In genomic region chr2:239234151-239234825, GRCh38 we compare ENCODE assay signal across 16 cellular contexts.
DNase-seq lines count a peak whose midpoint lies in the region; ATAC-seq and TF ChIP-seq lines count a peak whose summit lies in the region.
"Had no signal": no experiment of that assay in that cellular context is flagged by ENCODE, and none has a peak within 500 bp of the region (broad histone marks: within the 10 kb centered on the region; RNA-seq: fewer than 3 reads in every experiment).

No MANE protein-coding gene starts in this region.

- no peak for DNase-seq in CD4-positive, CD25-positive, alpha-beta regulatory T cell
- DNase-seq in GM13977 (ENCODE audit: low spot score) = peak; percentile 50
- DNase-seq in psoas muscle = no peak
- DNase-seq: colonic mucosa; DMS153; NCI-H1092; NCI-H82; retina; stimulated activated CD4-positive, alpha-beta T cell treated with anti-CD3 and anti-CD28 coated beads, Interleukin-1b, Interleukin-23, amount 100 ng/mL, for 48 hours had no signal

- H3K9me3 Mint-ChIP-seq in CD4-positive, CD25-positive, alpha-beta regulatory T cell = no peaks in the 10 kb centered on the region
- no peaks in the 10 kb centered on the region for H3K9me3 Mint-ChIP-seq in brain
- H3K9me3 Mint-ChIP-seq: IgD-negative memory B cell had no signal

- H3K36me3 ChIP-seq in CD4-positive, CD25-positive, alpha-beta regulatory T cell (ENCODE audit: control insufficient read depth, insufficient read depth, low read length) = peaks cover 29% of the 10 kb centered on the region
- H3K36me3 ChIP-seq in psoas muscle (ENCODE audit: insufficient read depth in 1 of 2, low read depth in 1 of 2) = peaks cover 0 to 11% of the 10 kb centered on the region in 2 donors
- H3K36me3 ChIP-seq: colonic mucosa, thoracic aorta had no signal

- intact Hi-C loops in psoas muscle (cut with DNase I) = no loop called here

- TF ChIP-seq CTCF in GM13977 (IDR thresholded peaks at IDR 0.05; ENCODE audit: extremely low read depth, insufficient read depth, missing control alignments) (no peak), brain (conservative IDR thresholded peaks at IDR 0.05) (no peak), psoas muscle (IDR thresholded peaks at IDR 0.05) (no peak)

- peaks cover 29% of the 10 kb centered on the region for H3K4me1 ChIP-seq in CD4-positive, CD25-positive, alpha-beta regulatory T cell (ENCODE audit: control insufficient read depth, insufficient read depth, low read length, poor library complexity, severe bottlenecking)
- peaks cover 83% of the 10 kb centered on the region for H3K4me1 ChIP-seq in psoas muscle
- H3K4me1 ChIP-seq: colonic mucosa had no signal

- H3K27me3 ChIP-seq in CD4-positive, CD25-positive, alpha-beta regulatory T cell (ENCODE audit: control insufficient read depth, insufficient read depth, low read length) = no peaks in the 10 kb centered on the region
- no peaks in the 10 kb centered on the region for H3K27me3 ChIP-seq in psoas muscle (ENCODE audit: insufficient read depth in 3 of 3, low read length in 2 of 3)
- H3K27me3 ChIP-seq: colonic mucosa had no signal

- H3K36me3 Mint-ChIP-seq in CD4-positive, CD25-positive, alpha-beta regulatory T cell = peaks cover 15% of the 10 kb centered on the region
- peaks cover 10% of the 10 kb centered on the region for H3K36me3 Mint-ChIP-seq in brain
- H3K36me3 Mint-ChIP-seq: IgD-negative memory B cell had no signal

- no peak for ATAC-seq in CD4-positive, CD25-positive, alpha-beta regulatory T cell (ENCODE audit: low read depth in 2 of 2)
- ATAC-seq in psoas muscle (peak in 3 of 4 donors; percentile 44 to 54 (median 44)), GM18858 (IDR thresholded peaks at IDR 0.05; ENCODE audit: unreplicated experiment) (no peak), GM21717 (IDR thresholded peaks at IDR 0.05; ENCODE audit: unreplicated experiment) (no peak), GM21528 (IDR thresholded peaks at IDR 0.05; ENCODE audit: low FRiP score, unreplicated experiment) (no peak)

- in situ Hi-C loops in GM13977 (cut with MboI; ENCODE audit: low pct_unique_long_range_greater_than_20kb, low sequenced_read_pairs, unreplicated experiment) = no loop called here

- H3K27ac ChIP-seq in CD4-positive, CD25-positive, alpha-beta regulatory T cell (ENCODE audit: insufficient read depth, low read length, poor library complexity, severe bottlenecking) = no peak overlapping the region
- peak overlapping the region; percentile 72 for H3K27ac ChIP-seq in psoas muscle
- H3K27ac ChIP-seq: colonic mucosa, thoracic aorta had no signal

- H3K27ac Mint-ChIP-seq in CD4-positive, CD25-positive, alpha-beta regulatory T cell = peak overlapping the region; percentile 14 to 75 (median 62)
- H3K27ac Mint-ChIP-seq in brain = peak overlapping the region in 3 of 5 experiments; percentile 42 to 62 (median 57)
- H3K27ac Mint-ChIP-seq: B cell, IgD-negative memory B cell had no signal

- peaks cover 8 to 72% (median 50%) of the 10 kb centered on the region in 4 donors for H3K4me1 Mint-ChIP-seq in CD4-positive, CD25-positive, alpha-beta regulatory T cell
- peaks cover 79% of the 10 kb centered on the region for H3K4me1 Mint-ChIP-seq in brain

- WGBS in psoas muscle, 3 donors = 75 to 81% (median 81%) methylated on average over 16 of the region's 16 CpGs

- no peaks in the 10 kb centered on the region for H3K9me3 ChIP-seq in CD4-positive, CD25-positive, alpha-beta regulatory T cell (ENCODE audit: control insufficient read depth in 2 of 2, low read length in 2 of 2)
- no peaks in the 10 kb centered on the region for H3K9me3 ChIP-seq in psoas muscle
- H3K9me3 ChIP-seq: colonic mucosa, thoracic aorta had no signal

- no peak overlapping the region for H3K4me3 ChIP-seq in CD4-positive, CD25-positive, alpha-beta regulatory T cell (ENCODE audit: low read depth, low read length)
- H3K4me3 ChIP-seq in psoas muscle = no peak overlapping the region
- H3K4me3 ChIP-seq: colonic mucosa, thoracic aorta had no signal

- peak overlapping the region in 1 of 4 donors; percentile 11 for H3K4me3 Mint-ChIP-seq in CD4-positive, CD25-positive, alpha-beta regulatory T cell
- no peak overlapping the region for H3K4me3 Mint-ChIP-seq in brain
- H3K4me3 Mint-ChIP-seq: B cell, IgD-negative memory B cell had no signal

- no peaks in the 10 kb centered on the region for H3K27me3 Mint-ChIP-seq in CD4-positive, CD25-positive, alpha-beta regulatory T cell
- no peaks in the 10 kb centered on the region for H3K27me3 Mint-ChIP-seq in brain
- H3K27me3 Mint-ChIP-seq: B cell, IgD-negative memory B cell had no signal

Comparison
In these comparisons a context has a peak if more than half of its experiments do, and no peak if none do; other contexts are left out.
1. ATAC-seq: peak in psoas muscle (3 of 4); none in CD4-positive, CD25-positive, alpha-beta regulatory T cell (0 of 2), GM18858 (single experiment), GM21717 (single experiment) and GM21528 (single experiment).